In the genomic region with DNA sequence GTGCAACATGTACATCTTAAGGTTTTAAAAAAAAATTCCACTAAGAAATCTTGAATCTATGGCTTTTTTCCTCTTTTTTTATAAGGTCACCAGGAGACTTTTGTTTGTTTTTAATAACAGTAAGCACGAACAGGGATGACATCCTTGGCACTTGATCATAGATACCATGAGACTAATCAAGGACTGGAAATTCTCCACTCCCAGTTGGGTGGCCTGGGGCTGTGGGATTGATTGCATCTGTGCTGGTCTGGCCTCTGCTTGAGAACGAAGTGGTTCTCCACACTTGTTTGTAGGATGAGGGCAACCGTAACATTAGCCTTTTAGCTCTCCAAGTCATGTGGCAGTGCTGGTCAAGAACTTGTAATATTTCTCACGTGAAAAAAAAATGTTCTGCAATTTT, we compare ENCODE assay signal across 2 cellular contexts.
TF ChIP-seq lines count a peak whose summit lies in the region.

No MANE protein-coding gene starts in this region.

TF ChIP-seq in GM23338, 12 proteins besides CTCF, POLR2A, EP300 and RAD21 (continued from another document):
- TF ChIP-seq, protein P1, sequence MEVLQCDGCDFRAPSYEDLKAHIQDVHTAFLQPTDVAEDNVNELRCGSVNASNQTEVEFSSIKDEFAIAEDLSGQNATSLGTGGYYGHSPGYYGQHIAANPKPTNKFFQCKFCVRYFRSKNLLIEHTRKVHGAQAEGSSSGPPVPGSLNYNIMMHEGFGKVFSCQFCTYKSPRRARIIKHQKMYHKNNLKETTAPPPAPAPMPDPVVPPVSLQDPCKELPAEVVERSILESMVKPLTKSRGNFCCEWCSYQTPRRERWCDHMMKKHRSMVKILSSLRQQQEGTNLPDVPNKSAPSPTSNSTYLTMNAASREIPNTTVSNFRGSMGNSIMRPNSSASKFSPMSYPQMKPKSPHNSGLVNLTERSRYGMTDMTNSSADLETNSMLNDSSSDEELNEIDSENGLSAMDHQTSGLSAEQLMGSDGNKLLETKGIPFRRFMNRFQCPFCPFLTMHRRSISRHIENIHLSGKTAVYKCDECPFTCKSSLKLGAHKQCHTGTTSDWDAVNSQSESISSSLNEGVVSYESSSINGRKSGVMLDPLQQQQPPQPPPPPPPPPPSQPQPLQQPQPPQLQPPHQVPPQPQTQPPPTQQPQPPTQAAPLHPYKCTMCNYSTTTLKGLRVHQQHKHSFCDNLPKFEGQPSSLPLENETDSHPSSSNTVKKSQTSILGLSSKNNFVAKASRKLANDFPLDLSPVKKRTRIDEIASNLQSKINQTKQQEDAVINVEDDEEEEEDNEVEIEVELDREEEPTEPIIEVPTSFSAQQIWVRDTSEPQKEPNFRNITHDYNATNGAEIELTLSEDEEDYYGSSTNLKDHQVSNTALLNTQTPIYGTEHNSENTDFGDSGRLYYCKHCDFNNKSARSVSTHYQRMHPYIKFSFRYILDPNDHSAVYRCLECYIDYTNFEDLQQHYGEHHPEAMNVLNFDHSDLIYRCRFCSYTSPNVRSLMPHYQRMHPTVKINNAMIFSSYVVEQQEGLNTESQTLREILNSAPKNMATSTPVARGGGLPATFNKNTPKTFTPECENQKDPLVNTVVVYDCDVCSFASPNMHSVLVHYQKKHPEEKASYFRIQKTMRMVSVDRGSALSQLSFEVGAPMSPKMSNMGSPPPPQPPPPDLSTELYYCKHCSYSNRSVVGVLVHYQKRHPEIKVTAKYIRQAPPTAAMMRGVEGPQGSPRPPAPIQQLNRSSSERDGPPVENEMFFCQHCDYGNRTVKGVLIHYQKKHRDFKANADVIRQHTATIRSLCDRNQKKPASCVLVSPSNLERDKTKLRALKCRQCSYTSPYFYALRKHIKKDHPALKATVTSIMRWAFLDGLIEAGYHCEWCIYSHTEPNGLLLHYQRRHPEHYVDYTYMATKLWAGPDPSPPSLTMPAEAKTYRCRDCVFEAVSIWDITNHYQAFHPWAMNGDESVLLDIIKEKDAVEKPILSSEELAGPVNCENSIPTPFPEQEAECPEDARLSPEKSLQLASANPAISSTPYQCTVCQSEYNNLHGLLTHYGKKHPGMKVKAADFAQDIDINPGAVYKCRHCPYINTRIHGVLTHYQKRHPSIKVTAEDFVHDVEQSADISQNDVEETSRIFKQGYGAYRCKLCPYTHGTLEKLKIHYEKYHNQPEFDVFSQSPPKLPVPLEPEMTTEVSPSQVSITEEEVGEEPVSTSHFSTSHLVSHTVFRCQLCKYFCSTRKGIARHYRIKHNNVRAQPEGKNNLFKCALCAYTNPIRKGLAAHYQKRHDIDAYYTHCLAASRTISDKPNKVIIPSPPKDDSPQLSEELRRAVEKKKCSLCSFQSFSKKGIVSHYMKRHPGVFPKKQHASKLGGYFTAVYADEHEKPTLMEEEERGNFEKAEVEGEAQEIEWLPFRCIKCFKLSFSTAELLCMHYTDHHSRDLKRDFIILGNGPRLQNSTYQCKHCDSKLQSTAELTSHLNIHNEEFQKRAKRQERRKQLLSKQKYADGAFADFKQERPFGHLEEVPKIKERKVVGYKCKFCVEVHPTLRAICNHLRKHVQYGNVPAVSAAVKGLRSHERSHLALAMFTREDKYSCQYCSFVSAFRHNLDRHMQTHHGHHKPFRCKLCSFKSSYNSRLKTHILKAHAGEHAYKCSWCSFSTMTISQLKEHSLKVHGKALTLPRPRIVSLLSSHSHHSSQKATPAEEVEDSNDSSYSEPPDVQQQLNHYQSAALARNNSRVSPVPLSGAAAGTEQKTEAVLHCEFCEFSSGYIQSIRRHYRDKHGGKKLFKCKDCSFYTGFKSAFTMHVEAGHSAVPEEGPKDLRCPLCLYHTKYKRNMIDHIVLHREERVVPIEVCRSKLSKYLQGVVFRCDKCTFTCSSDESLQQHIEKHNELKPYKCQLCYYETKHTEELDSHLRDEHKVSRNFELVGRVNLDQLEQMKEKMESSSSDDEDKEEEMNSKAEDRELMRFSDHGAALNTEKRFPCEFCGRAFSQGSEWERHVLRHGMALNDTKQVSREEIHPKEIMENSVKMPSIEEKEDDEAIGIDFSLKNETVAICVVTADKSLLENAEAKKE (CRISPR knock-in tag; IDR thresholded peaks at IDR 0.05): no peak
- TF ChIP-seq NANOG (IDR thresholded peaks at IDR 0.05; ENCODE audit: borderline replicate concordance): no peak
- no peak for TF ChIP-seq EZH2phosphoT487 (IDR thresholded peaks at IDR 0.05; ENCODE audit: unreplicated experiment)
- TF ChIP-seq, protein P2, sequence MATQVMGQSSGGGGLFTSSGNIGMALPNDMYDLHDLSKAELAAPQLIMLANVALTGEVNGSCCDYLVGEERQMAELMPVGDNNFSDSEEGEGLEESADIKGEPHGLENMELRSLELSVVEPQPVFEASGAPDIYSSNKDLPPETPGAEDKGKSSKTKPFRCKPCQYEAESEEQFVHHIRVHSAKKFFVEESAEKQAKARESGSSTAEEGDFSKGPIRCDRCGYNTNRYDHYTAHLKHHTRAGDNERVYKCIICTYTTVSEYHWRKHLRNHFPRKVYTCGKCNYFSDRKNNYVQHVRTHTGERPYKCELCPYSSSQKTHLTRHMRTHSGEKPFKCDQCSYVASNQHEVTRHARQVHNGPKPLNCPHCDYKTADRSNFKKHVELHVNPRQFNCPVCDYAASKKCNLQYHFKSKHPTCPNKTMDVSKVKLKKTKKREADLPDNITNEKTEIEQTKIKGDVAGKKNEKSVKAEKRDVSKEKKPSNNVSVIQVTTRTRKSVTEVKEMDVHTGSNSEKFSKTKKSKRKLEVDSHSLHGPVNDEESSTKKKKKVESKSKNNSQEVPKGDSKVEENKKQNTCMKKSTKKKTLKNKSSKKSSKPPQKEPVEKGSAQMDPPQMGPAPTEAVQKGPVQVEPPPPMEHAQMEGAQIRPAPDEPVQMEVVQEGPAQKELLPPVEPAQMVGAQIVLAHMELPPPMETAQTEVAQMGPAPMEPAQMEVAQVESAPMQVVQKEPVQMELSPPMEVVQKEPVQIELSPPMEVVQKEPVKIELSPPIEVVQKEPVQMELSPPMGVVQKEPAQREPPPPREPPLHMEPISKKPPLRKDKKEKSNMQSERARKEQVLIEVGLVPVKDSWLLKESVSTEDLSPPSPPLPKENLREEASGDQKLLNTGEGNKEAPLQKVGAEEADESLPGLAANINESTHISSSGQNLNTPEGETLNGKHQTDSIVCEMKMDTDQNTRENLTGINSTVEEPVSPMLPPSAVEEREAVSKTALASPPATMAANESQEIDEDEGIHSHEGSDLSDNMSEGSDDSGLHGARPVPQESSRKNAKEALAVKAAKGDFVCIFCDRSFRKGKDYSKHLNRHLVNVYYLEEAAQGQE (IDR thresholded peaks at IDR 0.05; ENCODE audit: unreplicated experiment): no peak
- no peak for TF ChIP-seq POLR2AphosphoS5 (IDR thresholded peaks at IDR 0.05; ENCODE audit: low read depth)
- no peak for TF ChIP-seq JUNB (IDR thresholded peaks at IDR 0.05; ENCODE audit: unreplicated experiment)
- TF ChIP-seq EZH2 (IDR thresholded peaks at IDR 0.05; ENCODE audit: low read depth, unreplicated experiment): no peak
- no peak for TF ChIP-seq ZNF114 (CRISPR knock-in tag; IDR thresholded peaks at IDR 0.05)
- TF ChIP-seq, protein P3, sequence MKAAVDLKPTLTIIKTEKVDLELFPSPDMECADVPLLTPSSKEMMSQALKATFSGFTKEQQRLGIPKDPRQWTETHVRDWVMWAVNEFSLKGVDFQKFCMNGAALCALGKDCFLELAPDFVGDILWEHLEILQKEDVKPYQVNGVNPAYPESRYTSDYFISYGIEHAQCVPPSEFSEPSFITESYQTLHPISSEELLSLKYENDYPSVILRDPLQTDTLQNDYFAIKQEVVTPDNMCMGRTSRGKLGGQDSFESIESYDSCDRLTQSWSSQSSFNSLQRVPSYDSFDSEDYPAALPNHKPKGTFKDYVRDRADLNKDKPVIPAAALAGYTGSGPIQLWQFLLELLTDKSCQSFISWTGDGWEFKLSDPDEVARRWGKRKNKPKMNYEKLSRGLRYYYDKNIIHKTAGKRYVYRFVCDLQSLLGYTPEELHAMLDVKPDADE (IDR thresholded peaks at IDR 0.05): no peak
- TF ChIP-seq CREB1 (CRISPR knock-in tag; IDR thresholded peaks at IDR 0.05; ENCODE audit: low read depth): no peak

TF ChIP-seq in SK-N-SH treated with all-trans-retinoic acid at 6 μM for 48 hours, 23 proteins besides CTCF, POLR2A, EP300 and RAD21 (continued from another document):
- TF ChIP-seq, protein P4, sequence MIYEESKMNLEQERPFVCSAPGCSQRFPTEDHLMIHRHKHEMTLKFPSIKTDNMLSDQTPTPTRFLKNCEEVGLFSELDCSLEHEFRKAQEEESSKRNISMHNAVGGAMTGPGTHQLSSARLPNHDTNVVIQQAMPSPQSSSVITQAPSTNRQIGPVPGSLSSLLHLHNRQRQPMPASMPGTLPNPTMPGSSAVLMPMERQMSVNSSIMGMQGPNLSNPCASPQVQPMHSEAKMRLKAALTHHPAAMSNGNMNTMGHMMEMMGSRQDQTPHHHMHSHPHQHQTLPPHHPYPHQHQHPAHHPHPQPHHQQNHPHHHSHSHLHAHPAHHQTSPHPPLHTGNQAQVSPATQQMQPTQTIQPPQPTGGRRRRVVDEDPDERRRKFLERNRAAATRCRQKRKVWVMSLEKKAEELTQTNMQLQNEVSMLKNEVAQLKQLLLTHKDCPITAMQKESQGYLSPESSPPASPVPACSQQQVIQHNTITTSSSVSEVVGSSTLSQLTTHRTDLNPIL (CRISPR knock-in tag; IDR thresholded peaks at IDR 0.05; ENCODE audit: low read depth): no peak
